In genomic region chr2:86476918-86477317, GRCh38 we compare ENCODE assay signal across 22 cellular contexts. TPM values are rescaled to one million over a fixed set of nuclear protein-coding genes. Genes with fewer than 3 reads are reported as not detected.
DNase-seq lines count a peak whose midpoint lies in the region; ATAC-seq and TF ChIP-seq lines count a peak whose summit lies in the region.
"Had no signal": no experiment of that assay in that cellular context is flagged by ENCODE, and none has a peak within 500 bp of the region (broad histone marks: within the 10 kb centered on the region; RNA-seq: fewer than 3 reads in every experiment).

No MANE protein-coding gene starts in this region.

- H3K27me3 ChIP-seq in CD4-positive, alpha-beta memory T cell (ENCODE audit: insufficient read depth, low read length), result no peaks in the 10 kb centered on the region
- H3K27me3 ChIP-seq: BLaER1 treated with 17β-estradiol and CSF1 and Interleukin-3, amounts not matched to agents 10 nM and 100 nM; gastrocnemius medialis; upper lobe of right lung had no signal

- no peak for DNase-seq in CD4-positive, alpha-beta memory T cell
- DNase-seq in T-helper 17 cell (no peak), left cardiac atrium (no peak), neural crest cell (ENCODE audit: low read depth, low spot score) (no peak), COLO829 (ENCODE audit: low spot score) (no peak), cortex of kidney (lab: John Stamatoyannopoulos, UW) (no peak)
- DNase-seq: activated CD4-positive, alpha-beta T cell treated with anti-CD3 and anti-CD28 coated beads for 4 hours; activated effector memory CD4-positive, alpha-beta T cell treated with anti-CD3 and anti-CD28 coated beads, Interleukin-2, amount 50 U/mL, for 16 hours; activated T-cell treated with anti-CD3 and anti-CD28 coated beads for 4 hours; gastrocnemius medialis; Karpas-422; NCI-H2171; NCI-H510A; stimulated activated CD4-positive, alpha-beta T cell treated with anti-CD3 and anti-CD28 coated beads, Interleukin-1b, Interleukin-23, amount 100 ng/mL, for 48 hours; stimulated activated CD8-positive, alpha-beta memory T cell treated with anti-CD3 and anti-CD28 coated beads, Interleukin-4, amount 100 ng/mL, for 48 hours; upper lobe of right lung had no signal

- H3K9me3 ChIP-seq in CD4-positive, alpha-beta memory T cell (ENCODE audit: control insufficient read depth in 1 of 2, low read length in 2 of 2), result no peaks in the 10 kb centered on the region
- no peaks in the 10 kb centered on the region for H3K9me3 ChIP-seq in T-helper 17 cell (ENCODE audit: control insufficient read depth, low read length, poor library complexity, severe bottlenecking)
- H3K9me3 ChIP-seq: BLaER1 treated with 17β-estradiol and CSF1 and Interleukin-3, amounts not matched to agents 10 nM and 100 nM; gastrocnemius medialis; upper lobe of right lung had no signal

- H3K27me3 Mint-ChIP-seq in CD4-positive, alpha-beta memory T cell, result no peaks in the 10 kb centered on the region
- H3K27me3 Mint-ChIP-seq in T-helper 17 cell, result no peaks in the 10 kb centered on the region
- H3K27me3 Mint-ChIP-seq in neural crest cell (ENCODE audit: low read depth), result no peaks in the 10 kb centered on the region
- H3K27me3 Mint-ChIP-seq: natural killer cell treated with Interleukin-12 subunit alpha and Interleukin-12 subunit beta and Interleukin-15 and Interleukin-18, amount 100 ng/mL, for 72 hours had no signal

- ATAC-seq in T-helper 17 cell (no peak), left cardiac atrium (peak; percentile 22 to 27), HG03280 (IDR thresholded peaks at IDR 0.05; ENCODE audit: unreplicated experiment) (no peak)
- ATAC-seq: natural killer cell treated with Interleukin-12 subunit alpha and Interleukin-12 subunit beta and Interleukin-15 and Interleukin-18, amount 100 ng/mL, for 72 hours had no signal

- H3K36me3 ChIP-seq in CD4-positive, alpha-beta memory T cell (ENCODE audit: insufficient read depth, low read length), result peaks cover 87% of the 10 kb centered on the region

- CTCF ChIA-PET in CD4-positive, alpha-beta memory T cell (lab: Charles Lee; ENCODE audit: partially characterized antibody), result interaction anchor here (0.8 kb wide), 1 partner anchor 10 kb away, joined by 3 read pairs; no protein-coding TSS in a partner anchor

- H3K9me3 Mint-ChIP-seq in CD4-positive, alpha-beta memory T cell, result no peaks in the 10 kb centered on the region
- H3K9me3 Mint-ChIP-seq in neural crest cell, result no peaks in the 10 kb centered on the region
- H3K9me3 Mint-ChIP-seq: natural killer cell treated with Interleukin-12 subunit alpha and Interleukin-12 subunit beta and Interleukin-15 and Interleukin-18, amount 100 ng/mL, for 72 hours had no signal

- no peak for TF ChIP-seq CTCF in neural crest cell (conservative IDR thresholded peaks at IDR 0.05)

- no peaks in the 10 kb centered on the region for H3K4me1 ChIP-seq in CD4-positive, alpha-beta memory T cell (ENCODE audit: insufficient read depth, low read length)
- H3K4me1 ChIP-seq: upper lobe of right lung had no signal

- peak overlapping the region in 5 of 7 donors; percentile 15 to 77 (median 36) for H3K27ac Mint-ChIP-seq in CD4-positive, alpha-beta memory T cell
- H3K27ac Mint-ChIP-seq in T-helper 17 cell (peak overlapping the region; percentile 53), neural crest cell (ENCODE audit: unreplicated experiment) (peak overlapping the region; percentile 79)

- H3K4me3 Mint-ChIP-seq in CD4-positive, alpha-beta memory T cell, result no peak overlapping the region
- no peak overlapping the region for H3K4me3 Mint-ChIP-seq in T-helper 17 cell
- H3K4me3 Mint-ChIP-seq in neural crest cell, result no peak overlapping the region
- H3K4me3 Mint-ChIP-seq: natural killer cell treated with Interleukin-12 subunit alpha and Interleukin-12 subunit beta and Interleukin-15 and Interleukin-18, amount 100 ng/mL, for 72 hours had no signal

- H3K27ac ChIP-seq in CD4-positive, alpha-beta memory T cell (ENCODE audit: low read depth, low read length), result no peak overlapping the region
- H3K27ac ChIP-seq: BLaER1 treated with 17β-estradiol and CSF1 and Interleukin-3, amounts not matched to agents 10 nM and 100 nM; gastrocnemius medialis; RWPE1; upper lobe of right lung; VCaP had no signal

- intact Hi-C loops in CD4-positive, alpha-beta memory T cell (cut with micrococcal nuclease), result no loop called here
- intact Hi-C loops in left cardiac atrium (cut with DNase I), result no loop called here

- POLR2A ChIA-PET in CD4-positive, alpha-beta memory T cell (lab: Charles Lee; ENCODE audit: partially characterized antibody), result interaction anchor here (2.2 kb wide), 1 partner anchor 36 kb away, joined by 9 read pairs; the partner anchor contains the start of gene KDM3A

- H3K4me3 ChIP-seq in CD4-positive, alpha-beta memory T cell (ENCODE audit: low read length in 2 of 2), result no peak overlapping the region
- H3K4me3 ChIP-seq: BLaER1 treated with 17β-estradiol and CSF1 and Interleukin-3, amounts not matched to agents 10 nM and 100 nM; gastrocnemius medialis; smooth muscle cell; upper lobe of right lung had no signal

- H3K36me3 Mint-ChIP-seq in CD4-positive, alpha-beta memory T cell, result peaks cover 73 to 92% of the 10 kb centered on the region in 2 donors
- H3K36me3 Mint-ChIP-seq in T-helper 17 cell (ENCODE audit: low read depth), result peaks cover 11% of the 10 kb centered on the region
- H3K36me3 Mint-ChIP-seq in neural crest cell (ENCODE audit: low read depth), result peaks cover 14% of the 10 kb centered on the region

- peaks cover 20 to 26% (median 22%) of the 10 kb centered on the region in 4 donors for H3K4me1 Mint-ChIP-seq in CD4-positive, alpha-beta memory T cell
- H3K4me1 Mint-ChIP-seq in T-helper 17 cell (peaks cover 20% of the 10 kb centered on the region), neural crest cell (no peaks in the 10 kb centered on the region)

RNA-seq across cellular contexts. Expression of gene KDM3A, which starts 35.7 kb away (rescaled TPM):
- total RNA-seq in CD4-positive, alpha-beta memory T cell, result 100 to 1,000 TPM; 158 to 164 TPM
- polyA plus RNA-seq in CD4-positive, alpha-beta memory T cell, result 10 to 100 TPM; 17.2 to 40.1 TPM
- total RNA-seq in T-helper 17 cell (100 to 1,000 TPM; 156 to 161 TPM), left cardiac atrium (10 to 100 TPM; 35.5 to 45.9 TPM), neural crest cell (51.2 and 55.4 TPM in 2 replicates)

Comparison
In these comparisons a context has a peak if more than half of its experiments do, and no peak if none do; other contexts are left out.
1. ATAC-seq: peak in left cardiac atrium (2 of 2); none in T-helper 17 cell (single experiment) and HG03280 (single experiment).
2. Peak in every context shown above with its lines, with median percentiles within 50 percentile points of each other: H3K27ac Mint-ChIP-seq.